ENCODE assay signal across 1 cellular context in the genomic region with DNA sequence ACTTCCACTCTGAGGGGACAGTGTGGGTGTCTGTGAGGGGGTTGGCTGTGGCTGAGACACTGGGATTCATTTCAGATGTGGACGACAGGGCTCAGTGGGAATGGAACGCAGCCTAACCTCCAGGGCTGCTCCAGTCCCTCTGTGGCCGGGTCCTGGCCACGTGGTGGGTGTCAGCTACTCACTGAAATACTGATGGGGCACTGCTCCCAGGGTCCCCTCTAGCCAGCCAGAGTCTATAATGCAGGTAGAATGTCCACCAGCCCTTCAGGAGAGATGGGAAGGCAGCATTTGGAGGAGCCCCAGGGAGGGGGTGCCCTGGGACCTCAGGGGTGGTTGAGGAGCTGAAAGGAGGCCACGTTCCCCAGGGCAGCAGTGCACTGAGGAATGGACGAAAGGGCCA.
TF ChIP-seq lines count a peak whose summit lies in the region.

No MANE protein-coding gene starts in this region.

TF ChIP-seq in IMR-90, 13 proteins besides CTCF, POLR2A, EP300 and RAD21 (continued from another document):
- TF ChIP-seq, protein P1, sequence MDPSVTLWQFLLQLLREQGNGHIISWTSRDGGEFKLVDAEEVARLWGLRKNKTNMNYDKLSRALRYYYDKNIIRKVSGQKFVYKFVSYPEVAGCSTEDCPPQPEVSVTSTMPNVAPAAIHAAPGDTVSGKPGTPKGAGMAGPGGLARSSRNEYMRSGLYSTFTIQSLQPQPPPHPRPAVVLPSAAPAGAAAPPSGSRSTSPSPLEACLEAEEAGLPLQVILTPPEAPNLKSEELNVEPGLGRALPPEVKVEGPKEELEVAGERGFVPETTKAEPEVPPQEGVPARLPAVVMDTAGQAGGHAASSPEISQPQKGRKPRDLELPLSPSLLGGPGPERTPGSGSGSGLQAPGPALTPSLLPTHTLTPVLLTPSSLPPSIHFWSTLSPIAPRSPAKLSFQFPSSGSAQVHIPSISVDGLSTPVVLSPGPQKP (IDR thresholded peaks at IDR 0.05; ENCODE audit: borderline replicate concordance, low read depth, low read length), result no peak
